11 cellular contexts compared by ENCODE assay signal in genomic region chr12:50621435-50622304, GRCh38.
DNase-seq lines count a peak whose midpoint lies in the region; ATAC-seq and TF ChIP-seq lines count a peak whose summit lies in the region.
"Had no signal": no experiment of that assay in that cellular context is flagged by ENCODE, and none has a peak within 500 bp of the region (broad histone marks: within the 10 kb centered on the region; RNA-seq: fewer than 3 reads in every experiment).

No MANE protein-coding gene starts in this region.

- H3K36me3 ChIP-seq in HUES6 (ENCODE audit: control insufficient read depth, insufficient read depth, low read length) = 0 out of 2 replicates have a peak, but pooled peaks cover under 1% of the 10 kb centered on the region
- H3K36me3 ChIP-seq in SK-N-MC (ENCODE audit: insufficient read depth, low read length) = no peaks in the 10 kb centered on the region
- no peaks in the 10 kb centered on the region for H3K36me3 ChIP-seq in cardiac muscle cell
- H3K36me3 ChIP-seq in skeletal muscle satellite cell (ENCODE audit: insufficient read depth, low read length) = no peaks in the 10 kb centered on the region

- no peak for TF ChIP-seq CTCF in cardiac muscle cell (IDR thresholded peaks at IDR 0.05; ENCODE audit: low read depth, low read length)

- H3K27me3 ChIP-seq in HUES6 (ENCODE audit: control insufficient read depth, insufficient read depth, low read length) (no peaks in the 10 kb centered on the region), cardiac muscle cell (no peaks in the 10 kb centered on the region), skeletal muscle satellite cell (ENCODE audit: control insufficient read depth, insufficient read depth, low read length) (no peaks in the 10 kb centered on the region)

- ATAC-seq in GM21786 (IDR thresholded peaks at IDR 0.05; ENCODE audit: unreplicated experiment) = no peak

- peak overlapping the region; percentile 1 for H3K4me2 ChIP-seq in skeletal muscle satellite cell (ENCODE audit: low read length)

- H3K4me1 ChIP-seq in HUES6 (ENCODE audit: control insufficient read depth, insufficient read depth, low read length) = peaks cover 60% of the 10 kb centered on the region
- H3K4me1 ChIP-seq in cardiac muscle cell (ENCODE audit: low read depth) = peaks cover 54% of the 10 kb centered on the region
- H3K4me1 ChIP-seq in skeletal muscle satellite cell (ENCODE audit: control insufficient read depth, insufficient read depth, low read length) = peaks cover 26% of the 10 kb centered on the region

- H3K27ac ChIP-seq in HUES6 (ENCODE audit: low read depth, low read length) (peak overlapping the region; percentile 15; the same call in 1 of the 2 replicates), SK-N-MC (peak overlapping the region; percentile 78), cardiac muscle cell (peak overlapping the region; percentile 97)

- H3K9me3 ChIP-seq in HUES6 (ENCODE audit: control insufficient read depth, insufficient read depth, low read depth, low read length) = no peaks in the 10 kb centered on the region
- H3K9me3 ChIP-seq in SK-N-MC (ENCODE audit: low read depth, low read length) = no peaks in the 10 kb centered on the region
- H3K9me3 ChIP-seq in cardiac muscle cell (ENCODE audit: low read depth) = no peaks in the 10 kb centered on the region
- H3K9me3 ChIP-seq in skeletal muscle satellite cell (replicated peaks; ENCODE audit: low read length) = no peaks in the 10 kb centered on the region

- no peak overlapping the region for H3K9ac ChIP-seq in HUES6 (ENCODE audit: low read length)
- peak overlapping the region; percentile 30 for H3K9ac ChIP-seq in SK-N-MC (ENCODE audit: insufficient read length)
- no peak overlapping the region for H3K9ac ChIP-seq in skeletal muscle satellite cell (ENCODE audit: low read depth, low read length)

- DNase-seq in SK-N-MC (ENCODE audit: low read depth, low spot score) (no peak), cardiac muscle cell (ENCODE audit: low read depth in 1 of 2, low spot score in 1 of 2) (no peak), ecto neural progenitor cell (ENCODE audit: low spot score) (no peak), kidney glomerular epithelial cell (lab: John Stamatoyannopoulos, UW) (no peak)
- DNase-seq: dermis blood vessel endothelial cell; left cardiac atrium; NCI-H146; stimulated activated CD4-positive, alpha-beta T cell treated with anti-CD3 and anti-CD28 coated beads, Interleukin-4, amount 100 ng/mL, for 4 hours had no signal

- H3K4me3 ChIP-seq in HUES6 (ENCODE audit: low read depth, low read length) (no peak overlapping the region), SK-N-MC (peak overlapping the region; percentile 52), cardiac muscle cell (no peak overlapping the region), skeletal muscle satellite cell (ENCODE audit: low read length) (no peak overlapping the region)

Comparison
In these comparisons a context has a peak if more than half of its experiments do, and no peak if none do; other contexts are left out.
1. H3K27ac ChIP-seq: peak in every context shown above with its lines; median percentile 97 in cardiac muscle cell; 78 in SK-N-MC; 15 in HUES6.